9 cellular contexts compared by ENCODE assay signal in genomic region chr9:106420511-106420944, GRCh38.
A peak's percentile ranks its signal among the peaks of the same experiment; 100 is the strongest.
DNase-seq lines count a peak whose midpoint lies in the region; ATAC-seq, FAIRE-seq and TF ChIP-seq lines count a peak whose summit lies in the region.
"Had no signal": no experiment of that assay in that cellular context is flagged by ENCODE, and none has a peak within 500 bp of the region (broad histone marks: within the 10 kb centered on the region; RNA-seq: fewer than 3 reads in every experiment).

No MANE protein-coding gene starts in this region.

- H3K27ac ChIP-seq in kidney (ENCODE audit: low read depth in 2 of 2, low read length in 2 of 2) = no peak overlapping the region

- H3K36me3 Mint-ChIP-seq in brain = no peaks in the 10 kb centered on the region
- H3K36me3 Mint-ChIP-seq: WTC11 had no signal

- ATAC-seq in GM19452 (IDR thresholded peaks at IDR 0.05; ENCODE audit: unreplicated experiment) (peak; percentile 72), HG03342 (IDR thresholded peaks at IDR 0.05; ENCODE audit: unreplicated experiment) (peak; percentile 56)
- ATAC-seq: WTC11 had no signal

- no peak for FAIRE-seq in kidney (lab: Jason Lieb, UNC)

- peaks cover 0 to 2% (median 0%) of the 10 kb centered on the region in 5 experiments for H3K9me3 Mint-ChIP-seq in brain
- H3K9me3 Mint-ChIP-seq: WTC11 had no signal

- DNase-seq in DMS53 treated with DMSO at 0.1 percent for 48 hours (lab: John Stamatoyannopoulos, UW; ENCODE audit: unreplicated experiment) (peak; percentile 31), occipital lobe (lab: John Stamatoyannopoulos, UW) (no peak), inferior parietal cortex (ENCODE audit: extremely low spot score) (no peak), kidney (no peak)
- no peak for DNase-seq in activated T-cell treated with anti-CD3 and anti-CD28 coated beads, Interleukin-2, amount 50 U/mL, for 1 hour

- intact Hi-C loops in kidney (cut with DNase I) = no loop called here

- H3K36me3 ChIP-seq in kidney (ENCODE audit: control insufficient read depth in 1 of 2, insufficient read depth in 2 of 2, low read length in 2 of 2) = no peaks in the 10 kb centered on the region

- no peak overlapping the region for H3K4me3 ChIP-seq in kidney (ENCODE audit: low read length in 2 of 2)

- TF ChIP-seq CTCF in brain (conservative IDR thresholded peaks at IDR 0.05) (no peak), kidney (IDR thresholded peaks at IDR 0.05; ENCODE audit: borderline replicate concordance, extremely low read depth, insufficient read depth) (no peak)

- no peak overlapping the region for H3K9ac ChIP-seq in kidney (ENCODE audit: low read length in 2 of 2)

- H3K27ac Mint-ChIP-seq in brain = peak overlapping the region in 3 of 5 experiments; percentile 13 to 62 (median 55)
- H3K27ac Mint-ChIP-seq: WTC11 had no signal

- H3K27me3 Mint-ChIP-seq in brain = no peaks in the 10 kb centered on the region

- H3K9me3 ChIP-seq in kidney (ENCODE audit: control insufficient read depth in 1 of 2, low read length in 2 of 2) = no peaks in the 10 kb centered on the region

- peaks cover 12% of the 10 kb centered on the region for H3K4me1 Mint-ChIP-seq in brain

- H3K4me3 Mint-ChIP-seq in brain = no peak overlapping the region
- H3K4me3 Mint-ChIP-seq: WTC11 had no signal

- peaks cover 0 to 2% of the 10 kb centered on the region in 2 donors for H3K4me1 ChIP-seq in kidney (ENCODE audit: control insufficient read depth in 1 of 2, insufficient read depth in 1 of 2, low read depth in 1 of 2, low read length in 2 of 2)
